In genomic region chr3:34780294-34780693, GRCh38 we compare ENCODE assay signal across 34 cellular contexts.
"Had no signal": no experiment of that assay in that cellular context is flagged by ENCODE, and none has a peak within 500 bp of the region (broad histone marks: within the 10 kb centered on the region; RNA-seq: fewer than 3 reads in every experiment).

No MANE protein-coding gene starts in this region.

- DNase-seq: activated B cell treated with CpG ODN at 0.5 μM for 24 hours; activated CD4-positive, alpha-beta memory T cell treated with anti-CD3 and anti-CD28 coated beads for 36 hours; activated CD4-positive, alpha-beta T cell treated with anti-CD3 and anti-CD28 coated beads for 4 hours; activated CD4-positive, alpha-beta T cell treated with anti-CD3 and anti-CD28 coated beads, Interleukin-2, amount 10 ng/mL, durations not matched to agents 24 days and 14 days; activated CD4-positive, alpha-beta T cell treated with anti-CD3 and anti-CD28 coated beads, Interleukin-2, amount 50 U/mL, for 1 hour; activated CD4-positive, alpha-beta T cell treated with anti-CD3 and anti-CD28 coated beads, Interleukin-2, amount 50 U/mL, for 4 hours; activated CD4-positive, CD25-positive, alpha-beta regulatory T cell treated with anti-CD3 and anti-CD28 coated beads, Interleukin-2, amount 50 U/mL, for 72 hours; activated CD8-positive, alpha-beta memory T cell treated with anti-CD3 and anti-CD28 coated beads, Interleukin-2, amount 50 U/mL, for 4 hours; activated CD8-positive, alpha-beta T cell treated with anti-CD3 and anti-CD28 coated beads for 36 hours; activated effector memory CD4-positive, alpha-beta T cell treated with anti-CD3 and anti-CD28 coated beads, Interleukin-2, amount 50 U/mL, for 16 hours; activated gamma-delta T cell treated with Interleukin-2 at 50 U/mL for 16 hours; activated naive CD4-positive, alpha-beta T cell; activated naive CD4-positive, alpha-beta T cell treated with anti-CD3 and anti-CD28 coated beads for 36 hours; activated naive CD4-positive, alpha-beta T cell treated with anti-CD3 and anti-CD28 coated beads, Interleukin-2, amount 50 U/mL, for 16 hours; activated naive CD8-positive, alpha-beta T cell treated with anti-CD3 and anti-CD28 coated beads for 36 hours; activated T-cell treated with anti-CD3 and anti-CD28 coated beads for 4 hours; activated T-cell treated with anti-CD3 and anti-CD28 coated beads, Interleukin-2, amount 50 U/mL, for 1 hour; activated T-cell treated with anti-CD3 and anti-CD28 coated beads, Interleukin-2, amount 50 U/mL, for 4 hours; activated T-cell treated with anti-CD3 and anti-CD28 coated beads, Interleukin-2, amount 50 U/mL, for 72 hours; adrenal gland; amniotic stem cell; aorta; body of pancreas; central memory CD4-positive, alpha-beta T cell; T-helper 1 cell; T-helper 2 cell; T-helper 9 cell had no signal

- H3K9me3 ChIP-seq: adrenal gland, body of pancreas, breast epithelium had no signal

- H3K27ac ChIP-seq: adrenal gland, body of pancreas, brain microvascular endothelial cell, breast epithelium, VCaP had no signal

- ATAC-seq: activated CD8-positive, alpha-beta T cell treated with anti-CD3 and anti-CD28 coated beads for 36 hours; activated naive CD4-positive, alpha-beta T cell treated with anti-CD3 and anti-CD28 coated beads, Interleukin-2, amount 50 U/mL, for 72 hours; activated T-cell treated with anti-CD3 and anti-CD28 coated beads, Interleukin-2, amount 50 U/mL, for 4 hours; activated T-cell treated with anti-CD3 and anti-CD28 coated beads, Interleukin-2, amount 50 U/mL, for 72 hours; activated T-helper 17 cell treated with anti-CD3 and anti-CD28 coated beads, Interleukin-2, amount 50 U/mL, for 72 hours; body of pancreas had no signal

- H3K4me1 ChIP-seq: adrenal gland, body of pancreas, breast epithelium had no signal

- H3K36me3 ChIP-seq: adrenal gland, brain microvascular endothelial cell, breast epithelium had no signal

- FAIRE-seq: astrocyte, TTC549 had no signal

- H3K27me3 ChIP-seq: adrenal gland, body of pancreas, brain microvascular endothelial cell, breast epithelium had no signal

- H3K4me3 ChIP-seq: adrenal gland, body of pancreas, breast epithelium had no signal
